Comparison of ENCODE assay signal across 29 cellular contexts in the genomic region with DNA sequence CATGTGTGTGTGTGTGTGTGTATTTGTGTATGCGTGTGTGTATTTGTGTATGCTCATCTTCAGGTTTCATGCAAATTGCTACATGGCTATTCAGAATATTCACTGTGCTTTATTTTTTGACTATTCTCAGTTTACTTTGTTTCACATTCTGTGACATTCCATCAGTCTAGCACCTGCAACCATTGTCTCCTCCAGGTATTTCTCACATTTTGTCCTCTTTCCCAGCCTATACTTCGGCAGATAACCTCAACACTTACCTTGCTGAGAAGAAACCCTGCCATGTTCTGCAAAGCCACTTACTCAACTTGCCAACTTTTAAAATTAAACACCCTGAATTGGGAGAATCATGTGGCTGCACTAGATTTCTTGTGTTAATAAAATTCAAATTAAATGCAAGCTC.
"Had no signal": no experiment of that assay in that cellular context is flagged by ENCODE, and none has a peak within 500 bp of the region (broad histone marks: within the 10 kb centered on the region; RNA-seq: fewer than 3 reads in every experiment).

No MANE protein-coding gene starts in this region.

- H2AFZ ChIP-seq: hepatocyte, neural progenitor cell, parathyroid adenoma had no signal

- H3K9ac ChIP-seq: neural progenitor cell, parathyroid adenoma had no signal

- H3K4me2 ChIP-seq: hepatocyte, neural progenitor cell had no signal

- H3K79me2 ChIP-seq: hepatocyte, parathyroid adenoma had no signal

- H3K27ac Mint-ChIP-seq: memory B cell; mesothelial cell of epicardium; naive thymus-derived CD4-positive, alpha-beta T cell; nephron; neural progenitor cell; stimulated activated effector memory CD8-positive, alpha-beta T cell treated with anti-CD3 and anti-CD28 coated beads, Interleukin-12 subunit alpha, Interleukin-12 subunit beta, amount 100 ng/mL, for 72 hours; type B pancreatic cell had no signal

- H3K4me1 ChIP-seq: gastrocnemius medialis, heart left ventricle, lower lobe of right lung, parathyroid adenoma, prostate gland, sigmoid colon, stomach, tibial artery had no signal

- H3K4me3 Mint-ChIP-seq: memory B cell; mesothelial cell of epicardium; naive thymus-derived CD4-positive, alpha-beta T cell; nephron; neural progenitor cell; stimulated activated effector memory CD8-positive, alpha-beta T cell treated with anti-CD3 and anti-CD28 coated beads, Interleukin-12 subunit alpha, Interleukin-12 subunit beta, amount 100 ng/mL, for 72 hours; type B pancreatic cell had no signal

- H3K4me1 Mint-ChIP-seq: memory B cell; nephron; stimulated activated effector memory CD8-positive, alpha-beta T cell treated with anti-CD3 and anti-CD28 coated beads, Interleukin-12 subunit alpha, Interleukin-12 subunit beta, amount 100 ng/mL, for 72 hours had no signal

- H3K36me3 ChIP-seq: gastrocnemius medialis, heart left ventricle, lower lobe of right lung, neural progenitor cell, prostate gland, sigmoid colon, stomach, tibial artery had no signal

- H3K4me3 ChIP-seq: dorsolateral prefrontal cortex, gastrocnemius medialis, heart left ventricle, hepatocyte, lower lobe of right lung, neural progenitor cell, prostate gland, sigmoid colon, stomach, tibial artery had no signal

- H3K9me3 Mint-ChIP-seq: nephron, neural progenitor cell had no signal

- H3K27me3 ChIP-seq: dorsolateral prefrontal cortex, gastrocnemius medialis, heart left ventricle, hepatocyte, neural progenitor cell, sigmoid colon, stomach, tibial artery had no signal

- DNase-seq: dorsolateral prefrontal cortex; effector CD4-positive, alpha-beta T cell; foreskin fibroblast; gastrocnemius medialis; heart left ventricle; islet precursor cell; kidney glomerular epithelial cell; left ventricle myocardium superior; lower lobe of right lung; naive thymus-derived CD4-positive, alpha-beta T cell; right cardiac atrium; sigmoid colon; stimulated activated CD4-positive, alpha-beta T cell treated with anti-CD3 and anti-CD28 coated beads, Interleukin-2, amount 100 ng/mL, for 24 hours; stimulated activated CD4-positive, alpha-beta T cell treated with anti-CD3 and anti-CD28 coated beads, Interleukin-4, amount 100 ng/mL, for 24 hours; stimulated activated naive CD4-positive, alpha-beta T cell treated with Interleukin-2 at 50 U/mL for 16 hours; stomach; tibial artery had no signal

- H3K36me3 Mint-ChIP-seq: memory B cell; mesothelial cell of epicardium; naive thymus-derived CD4-positive, alpha-beta T cell; neural progenitor cell; stimulated activated effector memory CD8-positive, alpha-beta T cell treated with anti-CD3 and anti-CD28 coated beads, Interleukin-12 subunit alpha, Interleukin-12 subunit beta, amount 100 ng/mL, for 72 hours; type B pancreatic cell had no signal

- H3K27ac ChIP-seq: epithelial cell of prostate, gastrocnemius medialis, heart left ventricle, hepatocyte, lower lobe of right lung, neural progenitor cell, parathyroid adenoma, prostate gland, sigmoid colon, stomach, tibial artery had no signal

- FAIRE-seq: colon had no signal

- ATAC-seq: esophagus mucosa; gastrocnemius medialis; heart left ventricle; left ventricle myocardium superior; lower lobe of right lung; naive thymus-derived CD4-positive, alpha-beta T cell; right cardiac atrium; stimulated activated effector memory CD8-positive, alpha-beta T cell treated with anti-CD3 and anti-CD28 coated beads, Interleukin-12 subunit alpha, Interleukin-12 subunit beta, amount 100 ng/mL, for 72 hours had no signal

- H3K9me3 ChIP-seq: gastrocnemius medialis, heart left ventricle, lower lobe of right lung, prostate gland, sigmoid colon, stomach, tibial artery had no signal

- H3K27me3 Mint-ChIP-seq: memory B cell; naive thymus-derived CD4-positive, alpha-beta T cell; type B pancreatic cell had no signal
